Comparison of ENCODE assay signal across 7 cellular contexts in the genomic region with DNA sequence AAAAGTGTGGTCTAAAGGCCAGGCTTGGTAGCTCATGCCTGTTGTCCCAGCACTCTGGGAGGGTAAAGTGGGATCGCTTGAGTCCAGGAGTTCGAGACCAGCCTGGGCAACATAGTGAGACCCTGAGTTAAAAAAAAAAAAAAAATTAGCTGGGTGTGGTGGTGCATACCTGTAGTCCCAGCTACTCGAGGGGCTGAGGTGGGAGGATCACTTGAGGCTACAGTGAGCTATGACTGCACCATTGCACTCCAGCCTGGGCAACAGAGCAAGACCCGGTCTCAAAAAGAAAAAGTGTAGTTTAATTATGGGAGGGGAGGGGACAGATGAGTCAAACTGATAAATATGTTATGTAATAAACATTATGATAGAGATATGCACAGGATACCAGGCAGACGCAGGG. TPM values are rescaled to one million over a fixed set of nuclear protein-coding genes. Genes with fewer than 3 reads are reported as not detected.
DNase-seq lines count a peak whose midpoint lies in the region; ATAC-seq, FAIRE-seq and TF ChIP-seq lines count a peak whose summit lies in the region.
"Not testable (repeated sequence)": the region's sequence is repeated elsewhere in the genome, so short reads cannot be mapped to it uniquely, and the experiment has no call there.

No MANE protein-coding gene starts in this region.

- not testable (repeated sequence) for H3K14ac ChIP-seq in trophoblast cell (ENCODE audit: low read length)

- not testable (repeated sequence) for H3K18ac ChIP-seq in trophoblast cell (ENCODE audit: low read length)

- H2BK120ac ChIP-seq in trophoblast cell (ENCODE audit: insufficient read depth, low read length, poor library complexity): peak overlapping the region; percentile 58

- TF ChIP-seq RAD21 in HepG2 (CRISPR knock-in tag; IDR thresholded peaks at IDR 0.05): not testable (repeated sequence)

- WGBS in HepG2 (ENCODE audit: low lambda C conversion rate): 88% methylated on average over 5 of the region's 5 CpGs
- WGBS in trophoblast cell (ENCODE audit: extremely low coverage, insufficient coverage, insufficient read length): no CpG with 5 or more reads among the region's 5 CpGs

- peak overlapping the region; percentile 69 for H3K27ac Mint-ChIP-seq in CD8-positive, alpha-beta T cell
- H3K27ac Mint-ChIP-seq in activated CD4-positive, alpha-beta memory T cell treated with anti-CD3 and anti-CD28 coated beads, Interleukin-2, amount 10 ng/mL, durations not matched to agents 7 days and 5 days: peak overlapping the region; percentile 38

- TF ChIP-seq EP300 in HepG2 (IDR thresholded peaks at IDR 0.05; ENCODE audit: low read depth in 2 of 2, low read length in 2 of 2); HepG2 (CRISPR knock-in tag; IDR thresholded peaks at IDR 0.05; ENCODE audit: borderline replicate concordance): not testable (repeated sequence)

- H3K9me3 Mint-ChIP-seq in CD8-positive, alpha-beta T cell; activated CD4-positive, alpha-beta memory T cell treated with anti-CD3 and anti-CD28 coated beads, Interleukin-2, amount 10 ng/mL, durations not matched to agents 7 days and 5 days: not testable (repeated sequence)

- intact Hi-C loops in CD8-positive, alpha-beta T cell (cut with DNase I, micrococcal nuclease): loop anchor here (1.0 to 5.0 kb wide), 3 partner anchors 7 to 524 kb away; a partner anchor contains a TSS
- intact Hi-C loops in HepG2 (cut with micrococcal nuclease; ENCODE audit: unreplicated experiment): not testable (repeated sequence)

- not testable (repeated sequence) for H3K9ac ChIP-seq in fibroblast of lung (ENCODE audit: insufficient read depth, low read length); HepG2 (ENCODE audit: insufficient read depth, low read depth, low read length); trophoblast cell (ENCODE audit: low read length); subcutaneous abdominal adipose tissue (ENCODE audit: low read length in 5 of 5)

- peak overlapping the region; percentile 34 for H3K4ac ChIP-seq in trophoblast cell (ENCODE audit: low read depth, low read length)

- H3K4me3 Mint-ChIP-seq in CD8-positive, alpha-beta T cell: peak overlapping the region; percentile 50
- H3K4me3 Mint-ChIP-seq in activated CD4-positive, alpha-beta memory T cell treated with anti-CD3 and anti-CD28 coated beads, Interleukin-2, amount 10 ng/mL, durations not matched to agents 7 days and 5 days: not testable (repeated sequence)

- not testable (repeated sequence) for TF ChIP-seq CTCF in CD8-positive, alpha-beta T cell (IDR thresholded peaks at IDR 0.05); fibroblast of lung (conservative IDR thresholded peaks at IDR 0.05 in 1 of 2, IDR thresholded peaks at IDR 0.05 in 1 of 2; ENCODE audit: low read depth in 1 of 2, low read length in 2 of 2); HepG2 (CRISPR knock-in tag; IDR thresholded peaks at IDR 0.05)

- not testable (repeated sequence) for ATAC-seq in CD8-positive, alpha-beta T cell; HepG2

- CTCF ChIA-PET in CD8-positive, alpha-beta T cell (lab: Charles Lee): interaction anchor here (1.2 to 1.3 kb wide), 2 partner anchors 13 to 47 kb away, joined by 3 to 5 read pairs; no protein-coding TSS in a partner anchor
- CTCF ChIA-PET in activated CD4-positive, alpha-beta memory T cell treated with anti-CD3 and anti-CD28 coated beads, Interleukin-2, amount 10 ng/mL, durations not matched to agents 7 days and 5 days (lab: Charles Lee): interaction anchor here (1.0 to 3.2 kb wide), 2 partner anchors 13 to 46 kb away, joined by 4 to 16 read pairs; no protein-coding TSS in a partner anchor
- CTCF ChIA-PET in HepG2 (lab: Yijun Ruan, JAX; ENCODE audit: low intra/inter-chr PET ratio, low total read pairs): not testable (repeated sequence)

- not testable (repeated sequence) for H4K8ac ChIP-seq in trophoblast cell (ENCODE audit: low read depth, low read length)

- peaks cover 69% of the 10 kb centered on the region for H3K4me1 Mint-ChIP-seq in CD8-positive, alpha-beta T cell (ENCODE audit: low read depth)
- peaks cover 69% of the 10 kb centered on the region for H3K4me1 Mint-ChIP-seq in activated CD4-positive, alpha-beta memory T cell treated with anti-CD3 and anti-CD28 coated beads, Interleukin-2, amount 10 ng/mL, durations not matched to agents 7 days and 5 days

- H4K12ac ChIP-seq in trophoblast cell (ENCODE audit: low read depth, low read length): not testable (repeated sequence)

- peak overlapping the region; percentile 87 for H4K91ac ChIP-seq in trophoblast cell (ENCODE audit: low read depth, low read length)

- H3K4me2 ChIP-seq in fibroblast of lung (ENCODE audit: extremely low read depth, insufficient read depth, low read length): peak overlapping the region; percentile 91
- peak overlapping the region; percentile 87 for H3K4me2 ChIP-seq in HepG2 (ENCODE audit: low read depth, low read length)
- H3K4me2 ChIP-seq in trophoblast cell (ENCODE audit: low read length): peak overlapping the region; percentile 5

- H3K23ac ChIP-seq in trophoblast cell (ENCODE audit: low read length): not testable (repeated sequence)

- BruUV-seq in HepG2 (replicated peaks; lab: Mats Ljungman, UMichigan): not testable (repeated sequence)

- POLR2A ChIA-PET in CD8-positive, alpha-beta T cell (lab: Charles Lee): interaction anchor here (0.8 to 1.1 kb wide), 2 partner anchors 10 to 14 kb away, joined by 3 to 4 read pairs; no protein-coding TSS in a partner anchor
- POLR2A ChIA-PET in activated CD4-positive, alpha-beta memory T cell treated with anti-CD3 and anti-CD28 coated beads, Interleukin-2, amount 10 ng/mL, durations not matched to agents 7 days and 5 days (lab: Charles Lee): interaction anchor here (0.9 to 4.4 kb wide), 2 partner anchors 9 to 13 kb away, joined by 3 to 22 read pairs; no protein-coding TSS in a partner anchor
- POLR2A ChIA-PET in HepG2 (lab: Yijun Ruan, JAX): not testable (repeated sequence)

- H2AFZ ChIP-seq in fibroblast of lung (ENCODE audit: low read length); HepG2 (ENCODE audit: low read length); trophoblast cell (ENCODE audit: insufficient read depth, low read length, poor library complexity): not testable (repeated sequence)

- H3K27ac ChIP-seq in CD8-positive, alpha-beta T cell (ENCODE audit: low read depth, low read length); fibroblast of lung (ENCODE audit: insufficient read depth, low read length); HepG2 (ENCODE audit: extremely low read length, insufficient read depth, low read length): not testable (repeated sequence)
- H3K27ac ChIP-seq in caudate nucleus (ENCODE audit: low read depth, low read length): peak overlapping the region; percentile 85
- peak overlapping the region; percentile 39 for H3K27ac ChIP-seq in trophoblast cell (ENCODE audit: low read depth, low read length)
- H3K27ac ChIP-seq in subcutaneous abdominal adipose tissue (ENCODE audit: low read depth, low read length): peak overlapping the region; percentile 95

- H3K79me1 ChIP-seq in trophoblast cell (ENCODE audit: low read length): peaks cover 19% of the 10 kb centered on the region

- DNase-seq in CD8-positive, alpha-beta T cell; activated CD4-positive, alpha-beta memory T cell treated with anti-CD3 and anti-CD28 coated beads, Interleukin-2, amount 10 ng/mL, durations not matched to agents 7 days and 5 days; caudate nucleus (lab: John Stamatoyannopoulos, UW); fibroblast of lung (ENCODE audit: low read depth in 2 of 2); HepG2 (ENCODE audit: low spot score); trophoblast cell: not testable (repeated sequence)

- in situ Hi-C loops in HepG2 (cut with HindIII; ENCODE audit: extremely low pct_ligation_motif_present, low pct_unique_long_range_greater_than_20kb): not testable (repeated sequence)

- not testable (repeated sequence) for H3K27me3 ChIP-seq in CD8-positive, alpha-beta T cell (ENCODE audit: insufficient read depth, low read length); fibroblast of lung (ENCODE audit: control insufficient read depth, insufficient read depth, low read length); HepG2 (ENCODE audit: control insufficient read depth in 1 of 2, insufficient read depth in 2 of 2, low read length in 2 of 2); trophoblast cell (ENCODE audit: insufficient read depth, low read length); subcutaneous abdominal adipose tissue (ENCODE audit: control insufficient read depth in 5 of 5, insufficient read depth in 4 of 5, low read length in 5 of 5)

- not testable (repeated sequence) for TF ChIP-seq POLR2A in HepG2 (IDR thresholded peaks at IDR 0.05; ENCODE audit: insufficient read depth in 1 of 2, low read depth in 2 of 2, low read length in 2 of 2)

- not testable (repeated sequence) for H3K9me3 ChIP-seq in CD8-positive, alpha-beta T cell (ENCODE audit: low read length); fibroblast of lung (ENCODE audit: control insufficient read depth, insufficient read depth, low read depth, low read length); HepG2 (ENCODE audit: low read length); trophoblast cell (ENCODE audit: insufficient read depth, low read depth, low read length); subcutaneous abdominal adipose tissue (ENCODE audit: control insufficient read depth in 5 of 5, low read length in 5 of 5)

- FAIRE-seq in HepG2 (lab: Jason Lieb, UNC): not testable (repeated sequence)

- peaks cover 21% of the 10 kb centered on the region for H3K4me1 ChIP-seq in CD8-positive, alpha-beta T cell (ENCODE audit: insufficient read depth, low read length)
- peaks cover 16% of the 10 kb centered on the region for H3K4me1 ChIP-seq in fibroblast of lung (ENCODE audit: control insufficient read depth, extremely low read depth, insufficient read depth, low read length)
- peaks cover 89% of the 10 kb centered on the region for H3K4me1 ChIP-seq in HepG2 (ENCODE audit: insufficient read depth, low read length)
- H3K4me1 ChIP-seq in trophoblast cell (ENCODE audit: control insufficient read depth in 1 of 2, insufficient read depth in 2 of 2, low read length in 2 of 2): not testable (repeated sequence)
- peaks cover 9 to 89% (median 75%) of the 10 kb centered on the region in 5 donors for H3K4me1 ChIP-seq in subcutaneous abdominal adipose tissue (ENCODE audit: control insufficient read depth in 5 of 5, insufficient read depth in 5 of 5, low read length in 5 of 5)

- not testable (repeated sequence) for H3K27me3 Mint-ChIP-seq in CD8-positive, alpha-beta T cell (ENCODE audit: low read depth); activated CD4-positive, alpha-beta memory T cell treated with anti-CD3 and anti-CD28 coated beads, Interleukin-2, amount 10 ng/mL, durations not matched to agents 7 days and 5 days

- not testable (repeated sequence) for H2BK12ac ChIP-seq in trophoblast cell (ENCODE audit: low read length)

- H3K79me2 ChIP-seq in fibroblast of lung (ENCODE audit: control insufficient read depth, insufficient read depth, low read length) (peaks cover 74% of the 10 kb centered on the region), HepG2 (ENCODE audit: insufficient read depth, low read length) (peaks cover 65% of the 10 kb centered on the region), trophoblast cell (ENCODE audit: control insufficient read depth, insufficient read depth, low read length, poor library complexity) (peaks cover 12% of the 10 kb centered on the region)

- not testable (repeated sequence) for H3K36me3 ChIP-seq in CD8-positive, alpha-beta T cell (ENCODE audit: insufficient read depth, low read length); fibroblast of lung (ENCODE audit: control insufficient read depth, insufficient read depth, low read length); HepG2 (replicated peaks in 1 of 2; ENCODE audit: control insufficient read depth in 1 of 2, insufficient read depth in 2 of 2, low read length in 2 of 2); trophoblast cell (ENCODE audit: control insufficient read depth in 1 of 2, insufficient read depth in 2 of 2, low read length in 2 of 2); subcutaneous abdominal adipose tissue (ENCODE audit: control insufficient read depth in 5 of 5, insufficient read depth in 5 of 5, low read length in 5 of 5)

- not testable (repeated sequence) for H3K4me3 ChIP-seq in CD8-positive, alpha-beta T cell (ENCODE audit: low read depth, low read length); HepG2 (replicated peaks in 1 of 3; ENCODE audit: insufficient read depth in 1 of 3, low read depth in 2 of 3, low read length in 3 of 3); trophoblast cell (ENCODE audit: low read depth, low read length)
- H3K4me3 ChIP-seq in fibroblast of lung (replicated peaks in 1 of 4; ENCODE audit: control extremely low read depth in 1 of 4, insufficient read depth in 1 of 4, low read depth in 3 of 4, low read length in 4 of 4) (peak overlapping the region in 1 of 4 experiments; percentile 75), subcutaneous abdominal adipose tissue (ENCODE audit: low read depth in 1 of 5, low read length in 5 of 5) (peak overlapping the region in 3 of 5 donors; percentile 88 to 96 (median 94))

- H2AK5ac ChIP-seq in trophoblast cell (ENCODE audit: low read length): not testable (repeated sequence)

- peak overlapping the region; percentile 84 for H2BK5ac ChIP-seq in trophoblast cell (ENCODE audit: low read depth, low read length, poor library complexity)

- not testable (repeated sequence) for H4K20me1 ChIP-seq in fibroblast of lung (ENCODE audit: control insufficient read depth, extremely low read depth, insufficient read depth, low read length); HepG2 (ENCODE audit: insufficient read depth, low read length)

- peaks cover 12% of the 10 kb centered on the region for H3K36me3 Mint-ChIP-seq in CD8-positive, alpha-beta T cell
- H3K36me3 Mint-ChIP-seq in activated CD4-positive, alpha-beta memory T cell treated with anti-CD3 and anti-CD28 coated beads, Interleukin-2, amount 10 ng/mL, durations not matched to agents 7 days and 5 days (ENCODE audit: low read depth): peaks cover 38% of the 10 kb centered on the region

RNA-seq across cellular contexts. Expression of a gene that starts 3.3 kb away (rescaled TPM):
- 10 to 100 TPM; 47.4 to 48.2 TPM for total RNA-seq in CD8-positive, alpha-beta T cell
- 100 to 1,000 TPM; 101 to 104 TPM for total RNA-seq in activated CD4-positive, alpha-beta memory T cell treated with anti-CD3 and anti-CD28 coated beads, Interleukin-2, amount 10 ng/mL, durations not matched to agents 7 days and 5 days
- total RNA-seq in fibroblast of lung (215 and 248 TPM in 2 replicates), HepG2 (2016; rRNA removed; fragmentation: Illumina TruSeq; extraction: Trizol) (26.0 and 43.6 TPM in 2 replicates)
- polyA plus RNA-seq in fibroblast of lung (224 and 536 TPM in 2 replicates), HepG2 (2011; rRNA removed) (165 and 166 TPM in 2 replicates)
- 151 and 362 TPM in 2 replicates for polyA plus RNA-seq in fibroblast of lung (2012)
- polyA minus RNA-seq in fibroblast of lung (ENCODE audit: low replicate concordance): 62.3 and 103 TPM in 2 replicates
- total RNA-seq in HepG2 (2016; cell fraction: cytosol; rRNA removed; fragmentation: Illumina TruSeq; extraction: Trizol; ENCODE audit: low read depth): 3.9 and 6.1 TPM in 2 replicates
- total RNA-seq in HepG2 (2016; cell fraction: insoluble cytoplasmic fraction; rRNA removed; fragmentation: Illumina TruSeq; extraction: Trizol): 25.0 and 46.7 TPM in 2 replicates
- 13.4 and 15.9 TPM in 2 replicates for total RNA-seq in HepG2 (2016; cell fraction: membrane; rRNA removed; fragmentation: Illumina TruSeq; extraction: Trizol)
- 41.3 and 43.8 TPM in 2 replicates for total RNA-seq in HepG2 (2016; cell fraction: nucleus; rRNA removed; fragmentation: Illumina TruSeq; extraction: Trizol)
- polyA plus RNA-seq in HepG2 (2011; cell fraction: cytosol; rRNA removed): 92.7 and 157 TPM in 2 replicates
- 23.0 and 39.1 TPM in 2 replicates for polyA plus RNA-seq in HepG2 (2011; cell fraction: nucleus; rRNA removed)
- 133 and 173 TPM in 2 replicates for polyA plus RNA-seq in HepG2 (2012)
- 3.2 and 4.0 TPM in 2 replicates for polyA plus RNA-seq in HepG2 (2016; cell fraction: cytosol; fragmentation: Illumina TruSeq; extraction: Trizol; ENCODE audit: low read depth)
- polyA plus RNA-seq in HepG2 (2016; cell fraction: insoluble cytoplasmic fraction; fragmentation: Illumina TruSeq; extraction: Trizol; ENCODE audit: low read depth): 31.1 and 33.2 TPM in 2 replicates
- polyA plus RNA-seq in HepG2 (2016; cell fraction: membrane; fragmentation: Illumina TruSeq; extraction: Trizol; ENCODE audit: low read depth): 7.2 and 8.6 TPM in 2 replicates
- polyA plus RNA-seq in HepG2 (2016; cell fraction: nucleus; fragmentation: Illumina TruSeq; extraction: Trizol; ENCODE audit: insufficient read depth, low read depth): 64.0 and 71.6 TPM in 2 replicates
- polyA minus RNA-seq in HepG2 (2011; rRNA and poly(A)+ RNA removed; ENCODE audit: low replicate concordance): 94.3 and 94.7 TPM in 2 replicates
- polyA minus RNA-seq in HepG2 (2011; cell fraction: cytosol; rRNA and poly(A)+ RNA removed): 96.8 and 115 TPM in 2 replicates
- polyA minus RNA-seq in HepG2 (2011; cell fraction: nucleus; rRNA and poly(A)+ RNA removed): 47.3 and 69.9 TPM in 2 replicates
- polyA plus RNA-seq in trophoblast cell (2013): 125 and 136 TPM in 2 replicates

Comparison
In these comparisons a context has a peak if more than half of its experiments do, and no peak if none do; other contexts are left out.
1. H3K4me2 ChIP-seq: peak in every context shown above with its lines; median percentile 91 in fibroblast of lung; 87 in HepG2; 5 in trophoblast cell.